ENCODE assay signal across 10 cellular contexts in the genomic region with DNA sequence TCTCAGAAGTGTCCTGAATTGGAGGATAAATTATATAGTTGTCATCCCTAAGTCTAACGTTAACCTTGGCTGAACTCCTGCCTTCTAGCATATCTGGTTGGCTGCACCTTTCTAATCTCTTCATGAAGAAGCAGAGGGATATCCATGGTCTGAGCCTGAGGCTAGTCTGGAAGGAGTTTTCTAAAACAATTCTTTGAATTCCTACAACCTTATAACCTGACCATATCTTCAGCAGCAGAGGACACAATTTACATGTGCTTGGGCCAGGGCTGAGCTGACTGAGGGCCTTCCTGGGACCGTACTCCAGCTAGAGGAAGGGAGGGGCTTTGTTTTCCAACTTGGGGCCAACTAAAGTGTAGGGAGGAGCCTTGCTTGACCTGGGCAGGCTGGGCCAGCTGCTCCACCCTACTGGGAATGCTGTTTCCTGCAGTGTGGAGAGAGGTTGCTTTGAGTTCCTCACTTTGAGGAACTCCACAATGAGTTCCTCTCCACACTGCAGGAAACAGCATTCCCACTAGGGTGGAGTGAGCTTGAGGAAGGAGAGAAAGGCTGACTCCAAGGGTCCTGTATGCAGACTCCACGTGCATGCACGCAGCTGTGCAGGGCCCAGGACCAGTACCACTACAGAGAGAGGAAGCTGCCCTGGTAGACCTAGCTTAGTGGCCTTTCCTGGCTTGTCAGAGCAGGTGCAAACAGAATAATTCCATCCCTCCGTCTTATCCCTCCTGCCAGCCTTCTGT. TPM values are rescaled to one million over a fixed set of nuclear protein-coding genes. Genes with fewer than 3 reads are reported as not detected.
A peak's percentile ranks its signal among the peaks of the same experiment; 100 is the strongest.
DNase-seq lines count a peak whose midpoint lies in the region; ATAC-seq and TF ChIP-seq lines count a peak whose summit lies in the region.
"Had no signal": no experiment of that assay in that cellular context is flagged by ENCODE, and none has a peak within 500 bp of the region (broad histone marks: within the 10 kb centered on the region; RNA-seq: fewer than 3 reads in every experiment).

No MANE protein-coding gene starts in this region.

- TF ChIP-seq CTCF in GM13977 (IDR thresholded peaks at IDR 0.05; ENCODE audit: extremely low read depth, insufficient read depth, missing control alignments): no peak

- in situ Hi-C loops in GM13977 (cut with MboI; ENCODE audit: low pct_unique_long_range_greater_than_20kb, low sequenced_read_pairs, unreplicated experiment): no loop called here

- peak overlapping the region; percentile 25 for H3K27ac Mint-ChIP-seq in activated T-helper 17 cell treated with anti-CD3 and anti-CD28 coated beads, Interleukin-2, amount 50 U/mL, for 72 hours

- H3K9me3 Mint-ChIP-seq in activated T-helper 17 cell treated with anti-CD3 and anti-CD28 coated beads, Interleukin-2, amount 50 U/mL, for 72 hours: no peaks in the 10 kb centered on the region
- H3K9me3 Mint-ChIP-seq: central memory CD8-positive, alpha-beta T cell had no signal

- DNase-seq in EH (ENCODE audit: low read depth) (peak; percentile 26), left cardiac atrium (peak; percentile 51), sciatic nerve (ENCODE audit: low spot score) (no peak), DMS79 treated with DMSO at 0.1 percent for 48 hours (lab: John Stamatoyannopoulos, UW) (no peak), GM13977 (ENCODE audit: low spot score) (no peak)
- DNase-seq: NCI-H187 had no signal

- H3K4me1 Mint-ChIP-seq in activated T-helper 17 cell treated with anti-CD3 and anti-CD28 coated beads, Interleukin-2, amount 50 U/mL, for 72 hours: no peaks in the 10 kb centered on the region

- intact Hi-C loops in left cardiac atrium (cut with DNase I) (no loop called here), sciatic nerve (cut with DNase I) (no loop called here)

- no peak for ATAC-seq in activated T-helper 17 cell treated with anti-CD3 and anti-CD28 coated beads, Interleukin-2, amount 50 U/mL, for 72 hours (replicated peaks)
- peak; percentile 62 to 68 for ATAC-seq in left cardiac atrium
- ATAC-seq in sciatic nerve: peak; percentile 81
- ATAC-seq in HG03442 (IDR thresholded peaks at IDR 0.05; ENCODE audit: unreplicated experiment): no peak
- ATAC-seq in HG03095 (IDR thresholded peaks at IDR 0.05; ENCODE audit: unreplicated experiment): no peak

- H3K4me3 Mint-ChIP-seq in activated T-helper 17 cell treated with anti-CD3 and anti-CD28 coated beads, Interleukin-2, amount 50 U/mL, for 72 hours: no peak overlapping the region
- H3K4me3 Mint-ChIP-seq: central memory CD8-positive, alpha-beta T cell had no signal

- H3K27me3 Mint-ChIP-seq in activated T-helper 17 cell treated with anti-CD3 and anti-CD28 coated beads, Interleukin-2, amount 50 U/mL, for 72 hours: no peaks in the 10 kb centered on the region
- H3K27me3 Mint-ChIP-seq: central memory CD8-positive, alpha-beta T cell had no signal

- peaks cover 95% of the 10 kb centered on the region for H3K36me3 Mint-ChIP-seq in activated T-helper 17 cell treated with anti-CD3 and anti-CD28 coated beads, Interleukin-2, amount 50 U/mL, for 72 hours (ENCODE audit: low read depth)

RNA-seq across cellular contexts. Expression of a gene that starts 19.6 kb away (rescaled TPM):
- 10 to 100 TPM in 1 of 2 donors, 1 to 10 TPM in 1; 6.9 to 10.5 TPM for total RNA-seq in activated T-helper 17 cell treated with anti-CD3 and anti-CD28 coated beads, Interleukin-2, amount 50 U/mL, for 72 hours
- 10 to 100 TPM; 12.6 to 15.4 TPM for total RNA-seq in left cardiac atrium
- total RNA-seq in sciatic nerve: 29.1 TPM

RNA-seq across cellular contexts. Expression of a gene that starts 54.1 kb away (rescaled TPM):
- 10 to 100 TPM; 72.1 to 87.1 TPM for total RNA-seq in activated T-helper 17 cell treated with anti-CD3 and anti-CD28 coated beads, Interleukin-2, amount 50 U/mL, for 72 hours
- total RNA-seq in left cardiac atrium (100 to 1,000 TPM; 118 to 163 TPM), sciatic nerve (100 TPM)

Comparison
In these comparisons a context has a peak if more than half of its experiments do, and no peak if none do; other contexts are left out.
1. DNase-seq: peak in EH (single experiment) and left cardiac atrium (single experiment); none in sciatic nerve (single experiment), DMS79 treated with DMSO at 0.1 percent for 48 hours (single experiment) and GM13977 (single experiment).
2. ATAC-seq: peak in left cardiac atrium (2 of 2) and sciatic nerve (single experiment); none in activated T-helper 17 cell treated with anti-CD3 and anti-CD28 coated beads, Interleukin-2, amount 50 U/mL, for 72 hours (single experiment), HG03442 (single experiment) and HG03095 (single experiment).